1 cellular context compared by ENCODE assay signal in the genomic region with DNA sequence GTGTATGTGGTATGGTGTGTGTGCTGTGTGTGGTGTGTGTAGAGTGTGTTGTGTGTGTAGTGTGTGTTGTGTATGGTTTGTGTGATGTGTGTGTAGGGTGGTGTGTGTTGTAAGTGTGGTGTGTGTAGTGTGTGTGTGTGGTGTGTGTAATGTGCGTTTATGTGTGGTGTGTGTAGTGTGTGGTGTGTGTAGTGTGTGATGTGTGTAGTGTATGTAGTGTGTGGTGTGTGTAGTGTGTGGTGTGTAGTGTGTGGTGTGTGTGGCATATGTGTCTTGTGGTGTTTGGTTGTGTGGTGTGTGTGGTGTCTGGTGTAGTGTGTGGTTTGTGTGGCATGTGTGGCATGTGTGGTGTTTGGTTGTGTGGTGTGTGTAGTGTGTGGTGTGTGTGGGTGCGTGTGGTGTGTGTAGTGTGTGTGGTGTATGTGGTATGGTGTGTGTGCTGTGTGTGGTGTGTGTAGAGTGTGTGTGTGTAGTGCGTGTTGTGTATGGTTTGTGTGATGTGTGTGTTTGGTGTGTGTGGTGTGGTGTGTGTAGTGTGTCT.
TF ChIP-seq lines count a peak whose summit lies in the region.

No MANE protein-coding gene starts in this region.

TF ChIP-seq in A549, 52 proteins besides CTCF, POLR2A, EP300 and RAD21:
- TF ChIP-seq CHD4 (IDR thresholded peaks at IDR 0.05; ENCODE audit: borderline replicate concordance) (0 out of 2 replicates have a peak, but pooled peaks have one; percentile 30), BHLHE40 (IDR thresholded peaks at IDR 0.05; ENCODE audit: low read depth, low read length) (no peak)
- TF ChIP-seq, protein P1, sequence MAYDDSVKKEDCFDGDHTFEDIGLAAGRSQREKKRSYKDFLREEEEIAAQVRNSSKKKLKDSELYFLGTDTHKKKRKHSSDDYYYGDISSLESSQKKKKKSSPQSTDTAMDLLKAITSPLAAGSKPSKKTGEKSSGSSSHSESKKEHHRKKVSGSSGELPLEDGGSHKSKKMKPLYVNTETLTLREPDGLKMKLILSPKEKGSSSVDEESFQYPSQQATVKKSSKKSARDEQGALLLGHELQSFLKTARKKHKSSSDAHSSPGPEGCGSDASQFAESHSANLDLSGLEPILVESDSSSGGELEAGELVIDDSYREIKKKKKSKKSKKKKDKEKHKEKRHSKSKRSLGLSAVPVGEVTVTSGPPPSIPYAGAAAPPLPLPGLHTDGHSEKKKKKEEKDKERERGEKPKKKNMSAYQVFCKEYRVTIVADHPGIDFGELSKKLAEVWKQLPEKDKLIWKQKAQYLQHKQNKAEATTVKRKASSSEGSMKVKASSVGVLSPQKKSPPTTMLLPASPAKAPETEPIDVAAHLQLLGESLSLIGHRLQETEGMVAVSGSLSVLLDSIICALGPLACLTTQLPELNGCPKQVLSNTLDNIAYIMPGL (CRISPR knock-in tag; IDR thresholded peaks at IDR 0.05; ENCODE audit: borderline replicate concordance), result no peak
TF ChIP-seq in A549: peak in this region for 1.
